16 cellular contexts compared by ENCODE assay signal in the genomic region with DNA sequence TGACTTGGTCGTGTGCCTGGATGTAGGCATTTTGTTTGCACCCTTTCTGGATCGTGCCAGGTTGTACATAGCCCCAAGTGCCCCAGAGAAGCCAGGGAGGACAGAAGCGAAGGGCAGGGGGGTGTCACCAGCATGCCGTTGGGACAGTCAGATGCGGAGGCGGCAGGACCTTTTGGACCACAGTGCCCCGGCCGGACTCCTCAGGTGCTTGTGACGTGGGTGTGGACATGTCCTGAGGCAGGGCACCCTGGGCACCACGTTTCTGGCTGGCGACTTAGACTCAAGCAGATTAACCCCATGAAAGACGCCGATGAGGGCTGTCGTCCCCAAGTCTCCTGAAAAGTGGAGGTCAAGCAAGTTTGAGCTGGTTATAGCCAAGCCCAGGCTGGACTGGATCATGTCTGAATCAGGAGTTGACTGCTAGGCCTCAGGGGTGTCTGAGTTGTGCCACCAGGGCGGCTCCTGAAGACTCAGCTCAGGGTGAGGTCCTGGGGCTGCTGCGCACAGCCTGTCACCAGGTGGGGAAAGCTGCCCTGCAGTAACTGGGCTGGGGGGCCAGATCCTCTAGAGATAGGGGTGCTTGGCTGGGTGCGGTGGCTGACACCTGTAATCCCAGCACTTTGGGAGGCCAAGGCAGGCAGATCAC. TPM values are rescaled to one million over a fixed set of nuclear protein-coding genes. Genes with fewer than 3 reads are reported as not detected.
DNase-seq lines count a peak whose midpoint lies in the region; ATAC-seq and TF ChIP-seq lines count a peak whose summit lies in the region.
"Had no signal": no experiment of that assay in that cellular context is flagged by ENCODE, and none has a peak within 500 bp of the region (broad histone marks: within the 10 kb centered on the region; RNA-seq: fewer than 3 reads in every experiment).

No MANE protein-coding gene starts in this region.

- H3K27ac Mint-ChIP-seq in activated naive CD4-positive, alpha-beta T cell treated with anti-CD3 and anti-CD28 coated beads, Interleukin-2, amount 50 U/mL, for 24 hours = peak overlapping the region; percentile 95
- H3K27ac Mint-ChIP-seq in activated naive CD4-positive, alpha-beta T cell treated with anti-CD3 and anti-CD28 coated beads, Interleukin-2, amount 10 ng/mL, durations not matched to agents 7 days and 5 days = no peak overlapping the region
- peak overlapping the region in 3 of 5 experiments; percentile 59 to 88 (median 86) for H3K27ac Mint-ChIP-seq in brain
- H3K27ac Mint-ChIP-seq: dendritic cell treated with granulocyte-macrophage colony-stimulating factor and Interleukin-4, amounts not matched to agents 40 ng/mL and 50 ng/mL, for 4 days had no signal

- H3K36me3 ChIP-seq in thymus (ENCODE audit: control insufficient read depth, insufficient read depth) = no peaks in the 10 kb centered on the region

- H3K36me3 Mint-ChIP-seq in activated naive CD4-positive, alpha-beta T cell treated with anti-CD3 and anti-CD28 coated beads, Interleukin-2, amount 50 U/mL, for 24 hours = peaks cover 9% of the 10 kb centered on the region
- H3K36me3 Mint-ChIP-seq in activated naive CD4-positive, alpha-beta T cell treated with anti-CD3 and anti-CD28 coated beads, Interleukin-2, amount 10 ng/mL, durations not matched to agents 7 days and 5 days = peaks cover 13% of the 10 kb centered on the region
- H3K36me3 Mint-ChIP-seq in brain = peaks cover 35% of the 10 kb centered on the region

- H3K27me3 Mint-ChIP-seq in activated naive CD4-positive, alpha-beta T cell treated with anti-CD3 and anti-CD28 coated beads, Interleukin-2, amount 50 U/mL, for 24 hours = no peaks in the 10 kb centered on the region
- H3K27me3 Mint-ChIP-seq in activated naive CD4-positive, alpha-beta T cell treated with anti-CD3 and anti-CD28 coated beads, Interleukin-2, amount 10 ng/mL, durations not matched to agents 7 days and 5 days = no peaks in the 10 kb centered on the region
- H3K27me3 Mint-ChIP-seq in brain = no peaks in the 10 kb centered on the region
- H3K27me3 Mint-ChIP-seq: dendritic cell treated with granulocyte-macrophage colony-stimulating factor and Interleukin-4, amounts not matched to agents 40 ng/mL and 50 ng/mL, for 4 days had no signal

- no peak overlapping the region for H3K4me3 ChIP-seq in thymus (ENCODE audit: low read length)
- H3K4me3 ChIP-seq: tibial artery had no signal

- no peak for TF ChIP-seq CTCF in brain (conservative IDR thresholded peaks at IDR 0.05)

- 94% methylated on average over 17 of the region's 17 CpGs for WGBS in thymus

- CTCF ChIA-PET in activated naive CD4-positive, alpha-beta T cell treated with anti-CD3 and anti-CD28 coated beads, Interleukin-2, amount 10 ng/mL, durations not matched to agents 7 days and 5 days (lab: Charles Lee) = no interaction called here

- H3K27ac ChIP-seq in thymus (ENCODE audit: low read depth) = peak overlapping the region; percentile 54

- H3K27me3 ChIP-seq in thymus (ENCODE audit: control insufficient read depth, insufficient read depth) = no peaks in the 10 kb centered on the region
- H3K27me3 ChIP-seq: tibial artery had no signal

- peaks cover 8% of the 10 kb centered on the region for H3K4me1 Mint-ChIP-seq in activated naive CD4-positive, alpha-beta T cell treated with anti-CD3 and anti-CD28 coated beads, Interleukin-2, amount 50 U/mL, for 24 hours
- peaks cover 7% of the 10 kb centered on the region for H3K4me1 Mint-ChIP-seq in activated naive CD4-positive, alpha-beta T cell treated with anti-CD3 and anti-CD28 coated beads, Interleukin-2, amount 10 ng/mL, durations not matched to agents 7 days and 5 days
- peaks cover 9% of the 10 kb centered on the region for H3K4me1 Mint-ChIP-seq in brain

- no peaks in the 10 kb centered on the region for H3K9me3 ChIP-seq in thymus (ENCODE audit: control insufficient read depth)
- H3K9me3 ChIP-seq: tibial artery had no signal

- ATAC-seq in left lobe of liver = peak; percentile 69
- no peak for ATAC-seq in HG02798 (IDR thresholded peaks at IDR 0.05; ENCODE audit: poor library complexity, unreplicated experiment)
- no peak for ATAC-seq in HG03520 (IDR thresholded peaks at IDR 0.05; ENCODE audit: unreplicated experiment)
- ATAC-seq: esophagus mucosa had no signal

- H3K4me1 ChIP-seq in thymus (ENCODE audit: control insufficient read depth, insufficient read depth, low read length) = no peaks in the 10 kb centered on the region

- H3K9me3 Mint-ChIP-seq in activated naive CD4-positive, alpha-beta T cell treated with anti-CD3 and anti-CD28 coated beads, Interleukin-2, amount 50 U/mL, for 24 hours = no peaks in the 10 kb centered on the region
- no peaks in the 10 kb centered on the region for H3K9me3 Mint-ChIP-seq in activated naive CD4-positive, alpha-beta T cell treated with anti-CD3 and anti-CD28 coated beads, Interleukin-2, amount 10 ng/mL, durations not matched to agents 7 days and 5 days
- no peaks in the 10 kb centered on the region for H3K9me3 Mint-ChIP-seq in brain
- H3K9me3 Mint-ChIP-seq: dendritic cell treated with granulocyte-macrophage colony-stimulating factor and Interleukin-4, amounts not matched to agents 40 ng/mL and 50 ng/mL, for 4 days had no signal

- DNase-seq in activated naive CD4-positive, alpha-beta T cell treated with anti-CD3 and anti-CD28 coated beads, Interleukin-2, amount 10 ng/mL, durations not matched to agents 7 days and 5 days = no peak
- DNase-seq in left lobe of liver (ENCODE audit: low spot score) (peak; percentile 87), NCI-H446 (lab: John Stamatoyannopoulos, UW) (no peak)
- DNase-seq: amniotic stem cell, hippocampal formation, left cardiac atrium, NCI-H1694, NCI-H510A treated with DMSO at 0.1 percent for 48 hours had no signal

- H3K4me3 Mint-ChIP-seq in activated naive CD4-positive, alpha-beta T cell treated with anti-CD3 and anti-CD28 coated beads, Interleukin-2, amount 50 U/mL, for 24 hours = no peak overlapping the region
- no peak overlapping the region for H3K4me3 Mint-ChIP-seq in activated naive CD4-positive, alpha-beta T cell treated with anti-CD3 and anti-CD28 coated beads, Interleukin-2, amount 10 ng/mL, durations not matched to agents 7 days and 5 days
- no peak overlapping the region for H3K4me3 Mint-ChIP-seq in brain
- H3K4me3 Mint-ChIP-seq: dendritic cell treated with granulocyte-macrophage colony-stimulating factor and Interleukin-4, amounts not matched to agents 40 ng/mL and 50 ng/mL, for 4 days had no signal

RNA-seq across cellular contexts. Expression of a gene that starts 42.0 kb away (rescaled TPM):
- 44.6 TPM for polyA plus RNA-seq in brain (ENCODE audit: insufficient read depth, low read depth, low replicate concordance)
- 2.4 TPM for total RNA-seq in left lobe of liver
- 13.7 TPM for polyA plus RNA-seq in thymus
